8 cellular contexts compared by ENCODE assay signal in genomic region chr2:48508461-48509124, GRCh38. TPM values are rescaled to one million over a fixed set of nuclear protein-coding genes. Genes with fewer than 3 reads are reported as not detected.
DNase-seq lines count a peak whose midpoint lies in the region; ATAC-seq and TF ChIP-seq lines count a peak whose summit lies in the region.

No MANE protein-coding gene starts in this region.

- intact Hi-C loops in PC-3 (cut with micrococcal nuclease), result no loop called here

- peak overlapping the region; percentile 13; the same call in 1 of the 2 replicates for H2AFZ ChIP-seq in PC-3 (ENCODE audit: low read length)

- DNase-seq in ELF-1 (ENCODE audit: low read depth, low spot score) (peak; percentile 58), PC-3 (peak; percentile 21), erythroblast (lab: John Stamatoyannopoulos, UW) (peak; percentile 23 to 27), DMS79 (lab: John Stamatoyannopoulos, UW) (no peak), activated gamma-delta T cell treated with Interleukin-2 at 50 U/mL for 16 hours (no peak), NCI-H2196 (lab: John Stamatoyannopoulos, UW; ENCODE audit: unreplicated experiment) (no peak)

- H3K9me2 ChIP-seq in PC-3 (replicated peaks; ENCODE audit: low read length), result no peaks in the 10 kb centered on the region

- TF ChIP-seq CTCF in PC-3 (conservative IDR thresholded peaks at IDR 0.05; ENCODE audit: low read depth, low read length), result no peak
- TF ChIP-seq CTCF in neutrophil (IDR thresholded peaks at IDR 0.05), result no peak

- CTCF ChIA-PET in PC-3 (lab: Charles Lee), result no interaction called here

- H3K9me3 ChIP-seq in PC-3 (ENCODE audit: low read length) (no peaks in the 10 kb centered on the region), neutrophil (no peaks in the 10 kb centered on the region)

- H3K4me1 ChIP-seq in PC-3 (ENCODE audit: insufficient read depth, low read length) (peaks cover 25% of the 10 kb centered on the region), neutrophil (ENCODE audit: control insufficient read depth in 1 of 2, insufficient read depth in 1 of 2, low read depth in 1 of 2, low read length in 1 of 2) (peaks cover 9 to 11% of the 10 kb centered on the region in 2 experiments)

- H4K20me1 ChIP-seq in PC-3 (ENCODE audit: low read length), result no peaks in the 10 kb centered on the region

- POLR2A ChIA-PET in PC-3 (lab: Charles Lee; ENCODE audit: unreplicated experiment), result no interaction called here

- H3K4me2 ChIP-seq in PC-3 (ENCODE audit: low read length), result 0 out of 2 replicates have a peak overlapping the region, but pooled peaks have one; percentile 8

- H3K9ac ChIP-seq in PC-3 (ENCODE audit: low read length), result no peak overlapping the region

- H3K27ac ChIP-seq in PC-3 (ENCODE audit: low read length) (peak overlapping the region; percentile 38), neutrophil (peak overlapping the region; percentile 76)

- H3K36me3 ChIP-seq in PC-3 (ENCODE audit: low read depth, low read length), result peaks cover 12% of the 10 kb centered on the region; the same call in 1 of the 2 replicates
- H3K36me3 ChIP-seq in neutrophil, result peaks cover 98% of the 10 kb centered on the region

- BruUV-seq in PC-3 (replicated peaks; lab: Mats Ljungman, UMichigan), result no TSS peak

- no peaks in the 10 kb centered on the region for H3F3A ChIP-seq in PC-3 (ENCODE audit: low read length, unreplicated experiment)

- H3K4me3 ChIP-seq in PC-3 (ENCODE audit: low read length) (no peak overlapping the region), neutrophil (ENCODE audit: low read depth in 1 of 2, low read length in 1 of 2) (no peak overlapping the region)

- H3K79me2 ChIP-seq in PC-3 (ENCODE audit: low read length), result no peaks in the 10 kb centered on the region

- ATAC-seq in PC-3, result peak; percentile 23
- ATAC-seq in HG03139 (IDR thresholded peaks at IDR 0.05; ENCODE audit: unreplicated experiment), result no peak

- H3K27me3 ChIP-seq in PC-3 (ENCODE audit: low read length) (no peaks in the 10 kb centered on the region), neutrophil (no peaks in the 10 kb centered on the region)

- TF ChIP-seq POLR2A in erythroblast (IDR thresholded peaks at IDR 0.05; ENCODE audit: low read length), result no peak

RNA-seq across cellular contexts. Expression of gene STON1, which starts 21.4 kb away (rescaled TPM):
- total RNA-seq in PC-3 (2014; rRNA removed), result 1.2 TPM in 2 replicates

Comparison
In these comparisons a context has a peak if more than half of its experiments do, and no peak if none do; other contexts are left out.
1. DNase-seq: peak in ELF-1 (single experiment), PC-3 (single experiment) and erythroblast (2 of 2); none in DMS79 (single experiment), activated gamma-delta T cell treated with Interleukin-2 at 50 U/mL for 16 hours (single experiment) and NCI-H2196 (single experiment).